Comparison of ENCODE assay signal across 8 cellular contexts in the genomic region with DNA sequence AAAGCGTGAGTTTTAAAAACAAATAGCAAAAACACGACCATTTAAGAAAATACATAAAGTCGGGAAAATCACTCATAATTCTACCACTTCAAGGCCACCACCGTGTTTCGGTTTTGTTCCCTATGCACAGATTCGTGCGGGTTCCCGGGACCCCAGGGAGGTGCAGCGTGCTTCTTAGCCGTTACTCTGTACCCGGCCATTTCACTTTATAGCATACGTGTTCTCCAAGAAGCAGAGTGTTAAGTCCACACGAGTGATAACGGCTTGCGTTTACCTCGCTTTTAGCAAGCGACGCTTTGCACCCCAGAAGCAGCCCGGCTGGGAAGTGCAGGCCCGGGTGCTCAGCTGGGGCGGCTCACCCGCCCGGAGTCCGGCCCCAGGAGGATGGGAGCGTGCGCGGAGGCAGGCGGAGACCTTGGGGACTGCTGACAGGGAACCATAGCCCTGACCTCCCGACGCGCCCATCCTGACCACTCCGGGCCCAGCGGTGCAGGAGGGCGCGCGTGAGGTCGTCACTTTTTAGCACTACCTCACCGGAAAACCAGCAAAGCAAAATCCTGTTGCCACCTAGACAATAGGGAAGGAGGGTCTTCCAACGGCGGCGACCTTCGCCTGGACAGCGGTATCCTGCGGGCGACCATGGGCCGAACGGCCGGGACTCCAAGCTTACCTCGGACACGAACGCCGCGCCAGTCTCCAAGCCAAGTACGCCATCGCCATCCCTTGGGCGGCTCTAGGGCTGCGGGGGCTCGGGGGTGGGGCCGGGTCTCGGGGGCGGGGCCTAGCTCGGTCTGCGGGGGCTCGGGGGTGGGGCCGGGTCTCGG. TPM values are rescaled to one million over a fixed set of nuclear protein-coding genes. Genes with fewer than 3 reads are reported as not detected.
DNase-seq lines count a peak whose midpoint lies in the region; ATAC-seq and TF ChIP-seq lines count a peak whose summit lies in the region.

A gene with protein sequence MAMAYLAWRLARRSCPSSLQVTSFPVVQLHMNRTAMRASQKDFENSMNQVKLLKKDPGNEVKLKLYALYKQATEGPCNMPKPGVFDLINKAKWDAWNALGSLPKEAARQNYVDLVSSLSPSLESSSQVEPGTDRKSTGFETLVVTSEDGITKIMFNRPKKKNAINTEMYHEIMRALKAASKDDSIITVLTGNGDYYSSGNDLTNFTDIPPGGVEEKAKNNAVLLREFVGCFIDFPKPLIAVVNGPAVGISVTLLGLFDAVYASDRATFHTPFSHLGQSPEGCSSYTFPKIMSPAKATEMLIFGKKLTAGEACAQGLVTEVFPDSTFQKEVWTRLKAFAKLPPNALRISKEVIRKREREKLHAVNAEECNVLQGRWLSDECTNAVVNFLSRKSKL (minus strand): TSS at position 735 of the 824 bp plus-strand sequence. CDS start 15 bp downstream, at position 720.

- peak; percentile 47 for DNase-seq in DMS 273 treated with DMSO at 0.1 percent for 48 hours (lab: John Stamatoyannopoulos, UW)
- no peak for DNase-seq in SK-N-MC (ENCODE audit: low read depth, low spot score)
- peak; percentile 68 to 79 for DNase-seq in heart right ventricle
- peak; percentile 91 for DNase-seq in posterior vena cava (ENCODE audit: low spot score)
- no peak for DNase-seq in uterus

- H3K27ac ChIP-seq in HUES48 (ENCODE audit: low read depth, low read length) (peak within 1 kb of the TSS; percentile 80), SK-N-MC (no peak within 1 kb of the TSS), adipose tissue (ENCODE audit: low read depth, low read length) (no peak within 1 kb of the TSS), heart right ventricle (peak within 1 kb of the TSS; percentile 75 to 96 (median 92)), uterus (peak within 1 kb of the TSS; percentile 93 to 97)

- H3K4me3 ChIP-seq in HUES48 (ENCODE audit: low read depth, low read length): peak within 1 kb of the TSS; percentile 77
- H3K4me3 ChIP-seq in SK-N-MC: peak within 1 kb of the TSS; percentile 98
- peak within 1 kb of the TSS; percentile 68 to 96 (median 75) for H3K4me3 ChIP-seq in heart right ventricle
- peak within 1 kb of the TSS; percentile 94 to 96 for H3K4me3 ChIP-seq in uterus

- no peaks in the 10 kb centered on the region for H3K27me3 ChIP-seq in HUES48 (ENCODE audit: control insufficient read depth, insufficient read depth, low read length)
- no peaks in the 10 kb centered on the region for H3K27me3 ChIP-seq in heart right ventricle
- no peaks in the 10 kb centered on the region for H3K27me3 ChIP-seq in uterus

- ATAC-seq in GM21447 (IDR thresholded peaks at IDR 0.05; ENCODE audit: unreplicated experiment) (peak; percentile 51), heart right ventricle (peak; percentile 48 to 88 (median 76))

- peak; percentile 80 to 87 for TF ChIP-seq POLR2A in uterus (IDR thresholded peaks at IDR 0.05)

- 0 to 1% (median 1%) methylated on average over 54 to 66 of the region's 66 CpGs for WGBS in adipose tissue, 3 donors
- WGBS in heart right ventricle, 2 donors: 1% methylated on average over 65 to 66 of the region's 66 CpGs

- peak within 1 kb of the TSS; percentile 68 for H3K9ac ChIP-seq in HUES48 (ENCODE audit: low read depth, low read length)
- H3K9ac ChIP-seq in SK-N-MC (ENCODE audit: insufficient read length): peak within 1 kb of the TSS; percentile 83

- peaks cover 21% of the 10 kb centered on the region for H3K36me3 ChIP-seq in HUES48 (ENCODE audit: control insufficient read depth, insufficient read depth, low read length)
- peaks cover 31% of the 10 kb centered on the region for H3K36me3 ChIP-seq in SK-N-MC (ENCODE audit: insufficient read depth, low read length)
- peaks cover 0 to 37% (median 16%) of the 10 kb centered on the region in 9 donors for H3K36me3 ChIP-seq in heart right ventricle
- no peaks in the 10 kb centered on the region for H3K36me3 ChIP-seq in uterus

- TF ChIP-seq CTCF in heart right ventricle (IDR thresholded peaks at IDR 0.05) (no peak), uterus (IDR thresholded peaks at IDR 0.05) (no peak)

- H3K4me1 ChIP-seq in HUES48 (ENCODE audit: control insufficient read depth, insufficient read depth, low read length) (peaks cover 18% of the 10 kb centered on the region), heart right ventricle (peaks cover 8 to 31% (median 19%) of the 10 kb centered on the region in 9 donors), uterus (no peaks in the 10 kb centered on the region)

- H3K9me3 ChIP-seq in HUES48 (ENCODE audit: control insufficient read depth, insufficient read depth, low read length): no peaks in the 10 kb centered on the region; the same call in 1 of the 2 replicates
- no peaks in the 10 kb centered on the region for H3K9me3 ChIP-seq in SK-N-MC (ENCODE audit: low read depth, low read length)
- no peaks in the 10 kb centered on the region for H3K9me3 ChIP-seq in heart right ventricle
- H3K9me3 ChIP-seq in uterus: no peaks in the 10 kb centered on the region

- intact Hi-C loops in heart right ventricle (cut with DNase I): loop anchor here in 2 of 10 donors (2.0 to 10.0 kb wide), 2 partner anchors 24 to 390 kb away; no protein-coding TSS in a partner anchor
- intact Hi-C loops in posterior vena cava (cut with DNase I): no loop called here
- intact Hi-C loops in uterus (cut with DNase I; ENCODE audit: low total_unique reads): no loop called here

RNA-seq across cellular contexts. Expression of the gene that starts here (rescaled TPM):
- polyA plus RNA-seq in adipose tissue (10 to 100 TPM; 68.8 to 95.8 (median 76.0) TPM), heart right ventricle (100 to 1,000 TPM in 1 of 2 donors, 10 to 100 TPM in 1; 54.9 to 122 TPM)
- total RNA-seq in heart right ventricle (100 to 1,000 TPM; 134 to 194 (median 163) TPM), posterior vena cava (10 to 100 TPM; 33.7 to 33.9 TPM), uterus (10 to 100 TPM; 46.9 to 64.4 (median 56.0) TPM)

Comparison
In these comparisons a context has a peak if more than half of its experiments do, and no peak if none do; other contexts are left out.
1. DNase-seq: peak in DMS 273 treated with DMSO at 0.1 percent for 48 hours (single experiment), heart right ventricle (2 of 2) and posterior vena cava (single experiment); none in SK-N-MC (single experiment) and uterus (0 of 2).
2. H3K27ac ChIP-seq: peak in HUES48 (single experiment), heart right ventricle (10 of 10) and uterus (2 of 2); none in SK-N-MC (single experiment) and adipose tissue (single experiment).
3. Peak in every context shown above with its lines, with median percentiles within 50 percentile points of each other: H3K4me3 ChIP-seq.